17 cellular contexts compared by ENCODE assay signal in genomic region chr6:549901-550300, GRCh38.
"Had no signal": no experiment of that assay in that cellular context is flagged by ENCODE, and none has a peak within 500 bp of the region (broad histone marks: within the 10 kb centered on the region; RNA-seq: fewer than 3 reads in every experiment).

No MANE protein-coding gene starts in this region.

- DNase-seq: activated B cell treated with CpG ODN at 0.5 μM for 24 hours; adrenal gland; caudate nucleus; effector CD4-positive, alpha-beta T cell; left lung; occipital lobe; right cardiac atrium; SHP77; small intestine; stimulated activated naive CD4-positive, alpha-beta T cell treated with Interleukin-2 at 50 U/mL for 16 hours; upper lobe of right lung had no signal

- H3K4me1 ChIP-seq: adrenal gland, gastroesophageal sphincter, left lung, upper lobe of right lung had no signal

- H3K9me3 ChIP-seq: adrenal gland, gastroesophageal sphincter, left lung, upper lobe of right lung had no signal

- H3K27me3 ChIP-seq: adrenal gland, gastroesophageal sphincter, left lung, upper lobe of right lung had no signal

- H3K9me3 Mint-ChIP-seq: activated B cell treated with CpG ODN at 0.5 μM for 24 hours, memory B cell, nephron had no signal

- H3K4me3 ChIP-seq: adrenal gland, coronary artery, gastroesophageal sphincter, left lung, upper lobe of right lung had no signal

- H3K27ac Mint-ChIP-seq: activated B cell treated with CpG ODN at 0.5 μM for 24 hours, memory B cell, nephron, progenitor cell of endocrine pancreas had no signal

- H3K27me3 Mint-ChIP-seq: activated B cell treated with CpG ODN at 0.5 μM for 24 hours, memory B cell, progenitor cell of endocrine pancreas had no signal

- H3K4me3 Mint-ChIP-seq: activated B cell treated with CpG ODN at 0.5 μM for 24 hours, memory B cell, nephron had no signal

- ATAC-seq: gastroesophageal sphincter, left lung, right cardiac atrium, SK-N-SH treated with all-trans-retinoic acid at 6 μM for 48 hours, upper lobe of right lung had no signal

- H3K4me1 Mint-ChIP-seq: activated B cell treated with CpG ODN at 0.5 μM for 24 hours, memory B cell, nephron had no signal
